In genomic region chr6:84061613-84062398, GRCh38 we compare ENCODE assay signal across 24 cellular contexts. TPM values are rescaled to one million over a fixed set of nuclear protein-coding genes. Genes with fewer than 3 reads are reported as not detected.
A peak's percentile ranks its signal among the peaks of the same experiment; 100 is the strongest.
DNase-seq lines count a peak whose midpoint lies in the region; ATAC-seq and TF ChIP-seq lines count a peak whose summit lies in the region.
"Had no signal": no experiment of that assay in that cellular context is flagged by ENCODE, and none has a peak within 500 bp of the region (broad histone marks: within the 10 kb centered on the region; RNA-seq: fewer than 3 reads in every experiment).

No MANE protein-coding gene starts in this region.

- 59% methylated on average over 3 of the region's 3 CpGs for WGBS in prostate gland

- no peak for ATAC-seq in natural killer cell treated with Interleukin-12 subunit alpha and Interleukin-12 subunit beta and Interleukin-15 and Interleukin-18, amount 100 ng/mL, for 72 hours
- ATAC-seq: HCT116, left lobe of liver, mucosa of descending colon had no signal

- no peaks in the 10 kb centered on the region for H3K4me1 Mint-ChIP-seq in natural killer cell treated with Interleukin-12 subunit alpha and Interleukin-12 subunit beta and Interleukin-15 and Interleukin-18, amount 100 ng/mL, for 72 hours (ENCODE audit: low read depth in 2 of 2)

- H3K9me3 ChIP-seq in prostate gland = no peaks in the 10 kb centered on the region
- H3K9me3 ChIP-seq: BLaER1 treated with 17β-estradiol and CSF1 and Interleukin-3, amounts not matched to agents 10 nM and 100 nM; mucosa of descending colon; neutrophil had no signal

- no peaks in the 10 kb centered on the region for H3K9me3 Mint-ChIP-seq in natural killer cell treated with Interleukin-12 subunit alpha and Interleukin-12 subunit beta and Interleukin-15 and Interleukin-18, amount 100 ng/mL, for 72 hours

- intact Hi-C loops in prostate gland (cut with DNase I) = no loop called here

- H3K36me3 ChIP-seq in prostate gland = no peaks in the 10 kb centered on the region
- H3K36me3 ChIP-seq: BLaER1 treated with 17β-estradiol and CSF1 and Interleukin-3, amounts not matched to agents 10 nM and 100 nM; neutrophil had no signal

- no peak for TF ChIP-seq POLR2A in prostate gland (IDR thresholded peaks at IDR 0.05)

- no peaks in the 10 kb centered on the region for H3K36me3 Mint-ChIP-seq in natural killer cell treated with Interleukin-12 subunit alpha and Interleukin-12 subunit beta and Interleukin-15 and Interleukin-18, amount 100 ng/mL, for 72 hours

- no peak for TF ChIP-seq CTCF in prostate gland (IDR thresholded peaks at IDR 0.05)

- H3K27me3 Mint-ChIP-seq in natural killer cell treated with Interleukin-12 subunit alpha and Interleukin-12 subunit beta and Interleukin-15 and Interleukin-18, amount 100 ng/mL, for 72 hours = no peaks in the 10 kb centered on the region

- no peaks in the 10 kb centered on the region for H3K27me3 ChIP-seq in prostate gland (replicated peaks; ENCODE audit: insufficient read depth)
- H3K27me3 ChIP-seq: BLaER1 treated with 17β-estradiol and CSF1 and Interleukin-3, amounts not matched to agents 10 nM and 100 nM; neutrophil had no signal

- no peak overlapping the region for H3K4me3 Mint-ChIP-seq in natural killer cell treated with Interleukin-12 subunit alpha and Interleukin-12 subunit beta and Interleukin-15 and Interleukin-18, amount 100 ng/mL, for 72 hours

- H3K27ac Mint-ChIP-seq in natural killer cell treated with Interleukin-12 subunit alpha and Interleukin-12 subunit beta and Interleukin-15 and Interleukin-18, amount 100 ng/mL, for 72 hours = no peak overlapping the region

- H3K27ac ChIP-seq in prostate gland = no peak overlapping the region
- H3K27ac ChIP-seq: BLaER1 treated with 17β-estradiol and CSF1 and Interleukin-3, amounts not matched to agents 10 nM and 100 nM; neutrophil; VCaP had no signal

- H3K4me1 ChIP-seq in prostate gland (replicated peaks) = no peaks in the 10 kb centered on the region
- H3K4me1 ChIP-seq: BLaER1 treated with 17β-estradiol and CSF1 and Interleukin-3, amounts not matched to agents 10 nM and 100 nM had no signal

- no peak overlapping the region for H3K4me3 ChIP-seq in prostate gland
- H3K4me3 ChIP-seq: BLaER1 treated with 17β-estradiol and CSF1 and Interleukin-3, amounts not matched to agents 10 nM and 100 nM; coronary artery; mucosa of descending colon had no signal

- DNase-seq in NCI-H2171 treated with DMSO at 0.1 percent for 48 hours (lab: John Stamatoyannopoulos, UW) = peak; percentile 79
- DNase-seq in NCI-H2171 (lab: John Stamatoyannopoulos, UW) = no peak
- peak; percentile 87 for DNase-seq in NCI-H748 (lab: John Stamatoyannopoulos, UW; ENCODE audit: unreplicated experiment)
- peak; percentile 46 for DNase-seq in cerebellar cortex (ENCODE audit: low spot score)
- DNase-seq in activated CD4-positive, alpha-beta T cell treated with anti-CD3 and anti-CD28 coated beads, Interleukin-2, amount 50 U/mL, for 4 hours = no peak
- no peak for DNase-seq in mesenteric fat pad (ENCODE audit: low spot score)
- DNase-seq in natural killer cell treated with Interleukin-12 subunit alpha and Interleukin-12 subunit beta and Interleukin-15 and Interleukin-18, amount 100 ng/mL, for 72 hours (ENCODE audit: low spot score) = no peak
- no peak for DNase-seq in prostate gland (ENCODE audit: low spot score)
- DNase-seq: activated CD4-positive, alpha-beta T cell treated with anti-CD3 and anti-CD28 coated beads, Interleukin-2, amount 50 U/mL, for 48 hours; activated effector memory CD4-positive, alpha-beta T cell treated with anti-CD3 and anti-CD28 coated beads, Interleukin-2, amount 50 U/mL, for 16 hours; mucosa of descending colon; NCI-H1105; NCI-H510A treated with DMSO at 0.1 percent for 48 hours; retina; Right ventricle myocardium superior; stimulated activated CD8-positive, alpha-beta memory T cell treated with anti-CD3 and anti-CD28 coated beads, Interleukin-4, amount 100 ng/mL, for 48 hours; T-helper 1 cell had no signal

RNA-seq across cellular contexts. Expression of gene MRAP2, which starts 28.2 kb away (rescaled TPM):
- total RNA-seq in mesenteric fat pad (0.16 TPM), prostate gland (10 to 100 TPM; 10.6 to 11.5 TPM)
- total RNA-seq in natural killer cell treated with Interleukin-12 subunit alpha and Interleukin-12 subunit beta and Interleukin-15 and Interleukin-18, amount 100 ng/mL, for 72 hours = not detected
- total RNA-seq: OCI-LY7 had no signal

Comparison
In these comparisons a context has a peak if more than half of its experiments do, and no peak if none do; other contexts are left out.
1. DNase-seq: peak in NCI-H2171 treated with DMSO at 0.1 percent for 48 hours (single experiment), NCI-H748 (single experiment) and cerebellar cortex (single experiment); none in NCI-H2171 (single experiment), activated CD4-positive, alpha-beta T cell treated with anti-CD3 and anti-CD28 coated beads, Interleukin-2, amount 50 U/mL, for 4 hours (0 of 2), mesenteric fat pad (single experiment), natural killer cell treated with Interleukin-12 subunit alpha and Interleukin-12 subunit beta and Interleukin-15 and Interleukin-18, amount 100 ng/mL, for 72 hours (single experiment) and prostate gland (single experiment).